ENCODE assay signal across 35 cellular contexts in genomic region chr5:162214551-162214950, GRCh38.
"Had no signal": no experiment of that assay in that cellular context is flagged by ENCODE, and none has a peak within 500 bp of the region (broad histone marks: within the 10 kb centered on the region; RNA-seq: fewer than 3 reads in every experiment).

No MANE protein-coding gene starts in this region.

- H3K36me3 ChIP-seq: MG63 had no signal

- H3K27me3 ChIP-seq: MG63 had no signal

- H3K9ac ChIP-seq: KMS-11 had no signal

- H3K27ac ChIP-seq: KMS-11 had no signal

- DNase-seq: Karpas-422, Kasumi-1, KG1, MG63, MM.1S, MV-4-11, NCI-H1048, NCI-H1092, NCI-H1092 treated with DMSO at 0.1 percent for 48 hours, NCI-H1105, NCI-H1105 treated with DMSO at 0.1 percent for 48 hours, NCI-H1417, NCI-H1417 treated with DMSO at 0.1 percent for 48 hours, NCI-H1436, NCI-H1436 treated with DMSO at 0.1 percent for 48 hours, NCI-H146, NCI-H1694, NCI-H1694 treated with DMSO at 0.1 percent for 48 hours, NCI-H187, NCI-H187 treated with DMSO at 0.1 percent for 48 hours, NCI-H1930, NCI-H2029, NCI-H2029 treated with DMSO at 0.1 percent for 48 hours, NCI-H2081, NCI-H2081 treated with DMSO at 0.1 percent for 48 hours, NCI-H2107, NCI-H2171, NCI-H2171 treated with DMSO at 0.1 percent for 48 hours, NCI-H2227 treated with DMSO at 0.1 percent for 48 hours, NCI-H226, NCI-H345, NCI-H446, NCI-H446 treated with DMSO at 0.1 percent for 48 hours, NCI-H510A had no signal

- H3K9me3 ChIP-seq: MG63 had no signal

- H3K4me2 ChIP-seq: KMS-11 had no signal

- H3K4me3 ChIP-seq: MG63 had no signal
